ENCODE assay signal across 8 cellular contexts in genomic region chr5:157651623-157652376, GRCh38. TPM values are rescaled to one million over a fixed set of nuclear protein-coding genes. Genes with fewer than 3 reads are reported as not detected.
DNase-seq lines count a peak whose midpoint lies in the region; ATAC-seq, FAIRE-seq and TF ChIP-seq lines count a peak whose summit lies in the region.

No MANE protein-coding gene starts in this region.

- H3K4me1 Mint-ChIP-seq in astrocyte (ENCODE audit: low read depth, unreplicated experiment) = no peaks in the 10 kb centered on the region

- H3K27me3 ChIP-seq in BLaER1 (no peaks in the 10 kb centered on the region), H7 (ENCODE audit: control insufficient read depth, insufficient read depth, low read length) (no peaks in the 10 kb centered on the region; the same call in none of the 2 replicates), astrocyte (ENCODE audit: insufficient read depth, low read length) (no peaks in the 10 kb centered on the region)

- H4K20me1 ChIP-seq in BLaER1 (no peaks in the 10 kb centered on the region), astrocyte (ENCODE audit: insufficient read depth, low read length) (no peaks in the 10 kb centered on the region)

- FAIRE-seq in astrocyte (lab: Jason Lieb, UNC) = no peak

- peak; percentile 8 for TF ChIP-seq CTCF in astrocyte (IDR thresholded peaks at IDR 0.05; ENCODE audit: insufficient read depth, low read depth, low read length)

- peaks cover 31% of the 10 kb centered on the region for H3K9me3 Mint-ChIP-seq in astrocyte (ENCODE audit: unreplicated experiment)

- ATAC-seq in GM18517 (IDR thresholded peaks at IDR 0.05; ENCODE audit: unreplicated experiment) = no peak

- H3K4me3 ChIP-seq in BLaER1 (0 out of 2 replicates have a peak overlapping the region, but pooled peaks have one; percentile 15), H7 (ENCODE audit: insufficient read depth, low read depth, low read length) (peak overlapping the region; percentile 36), astrocyte (ENCODE audit: insufficient read depth, low read depth, low read length) (peak overlapping the region; percentile 32)

- H3K4me2 ChIP-seq in BLaER1 (no peak overlapping the region), astrocyte (ENCODE audit: low read length) (peak overlapping the region; percentile 80)

- peaks cover 7% of the 10 kb centered on the region for H3K36me3 Mint-ChIP-seq in astrocyte (ENCODE audit: low read depth, unreplicated experiment)

- no peak overlapping the region for H3K4me3 Mint-ChIP-seq in astrocyte (ENCODE audit: unreplicated experiment)

- H3K27ac Mint-ChIP-seq in astrocyte (ENCODE audit: unreplicated experiment) = no peak overlapping the region

- peak overlapping the region; percentile 95 for H2AFZ ChIP-seq in astrocyte (ENCODE audit: low read depth, low read length)

- H3K36me3 ChIP-seq in BLaER1 = no peaks in the 10 kb centered on the region
- H3K36me3 ChIP-seq in H7 (replicated peaks; ENCODE audit: control insufficient read depth, insufficient read depth, low read length) = no peaks in the 10 kb centered on the region
- no peaks in the 10 kb centered on the region for H3K36me3 ChIP-seq in astrocyte (ENCODE audit: insufficient read depth, low read length)

- H3K27ac ChIP-seq in BLaER1 (no peak overlapping the region), astrocyte (ENCODE audit: low read depth, low read length) (no peak overlapping the region)

- H3K9me3 ChIP-seq in BLaER1 = peaks cover 60% of the 10 kb centered on the region
- peaks cover 3% of the 10 kb centered on the region for H3K9me3 ChIP-seq in astrocyte (ENCODE audit: insufficient read depth, low read depth, low read length)

- H3K27me3 Mint-ChIP-seq in astrocyte (ENCODE audit: low read depth, unreplicated experiment) = peaks cover 7% of the 10 kb centered on the region

- H3K9ac ChIP-seq in BLaER1 (no peak overlapping the region), astrocyte (ENCODE audit: low read length) (peak overlapping the region; percentile 18)

- DNase-seq in H7 (peak; percentile 80), T follicular helper cell (ENCODE audit: low read depth) (peak; percentile 74), astrocyte (ENCODE audit: low read depth) (peak; percentile 35), islet precursor cell (peak; percentile 68), DMS114 treated with DMSO at 0.1 percent for 48 hours (lab: John Stamatoyannopoulos, UW; ENCODE audit: unreplicated experiment) (no peak)
- peak; percentile 68 to 78 for DNase-seq in stimulated activated CD4-positive, alpha-beta T cell treated with anti-CD3 and anti-CD28 coated beads, Interleukin-4, amount 100 ng/mL, for 48 hours (ENCODE audit: low read depth in 2 of 2)

- H3K79me2 ChIP-seq in astrocyte (ENCODE audit: insufficient read depth, low read length) = no peaks in the 10 kb centered on the region

- peaks cover 7% of the 10 kb centered on the region; the same call in 1 of the 2 replicates for H3K4me1 ChIP-seq in BLaER1
- H3K4me1 ChIP-seq in astrocyte (ENCODE audit: insufficient read depth, low read length) = peaks cover 3% of the 10 kb centered on the region

RNA-seq across cellular contexts. Expression of gene SOX30, which starts 0.4 kb away (rescaled TPM):
- total RNA-seq in H7 (2014; rRNA removed; shearing (Covaris generic)) = 0.04 and 0.42 TPM in 2 replicates
- total RNA-seq in astrocyte = 0.14 and 0.19 TPM in 2 replicates

RNA-seq across cellular contexts. Expression of gene C5orf52, which starts 19.5 kb away (rescaled TPM):
- total RNA-seq in H7 (2014; rRNA removed; shearing (Covaris generic)) = not detected in 2 replicates
- total RNA-seq in astrocyte = not detected in 2 replicates
